9 cellular contexts compared by ENCODE assay signal in the genomic region with DNA sequence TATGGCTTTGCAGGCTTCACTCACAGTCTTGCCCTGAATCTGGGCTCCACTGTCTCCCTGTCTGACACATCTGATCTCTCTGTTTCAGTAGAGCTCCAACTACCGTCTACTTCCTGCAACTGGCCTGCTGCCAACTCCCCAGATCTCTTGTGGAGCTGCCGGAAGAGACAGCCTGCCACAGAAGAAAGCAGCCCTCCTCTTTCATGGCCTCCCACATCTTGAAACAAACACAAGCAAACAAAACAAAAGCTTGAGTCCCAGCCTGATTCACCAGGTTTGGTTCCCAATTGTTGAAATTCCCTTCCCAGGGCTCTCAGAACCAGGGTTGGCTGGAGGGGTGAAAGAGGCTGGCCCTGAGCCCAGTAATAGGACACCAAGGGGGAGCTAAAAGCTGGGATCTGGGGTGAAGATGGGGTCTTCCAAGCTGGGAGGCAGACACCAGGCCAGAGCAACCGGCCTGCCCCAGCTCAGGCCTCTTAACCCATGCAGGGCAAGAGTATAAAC. TPM values are rescaled to one million over a fixed set of nuclear protein-coding genes. Genes with fewer than 3 reads are reported as not detected.
A peak's percentile ranks its signal among the peaks of the same experiment; 100 is the strongest.
DNase-seq lines count a peak whose midpoint lies in the region; ATAC-seq, FAIRE-seq and TF ChIP-seq lines count a peak whose summit lies in the region.
"Had no signal": no experiment of that assay in that cellular context is flagged by ENCODE, and none has a peak within 500 bp of the region (broad histone marks: within the 10 kb centered on the region; RNA-seq: fewer than 3 reads in every experiment).

No MANE protein-coding gene starts in this region.

- H2AK5ac ChIP-seq in H1 (ENCODE audit: low read depth, low read length): no peak overlapping the region

- H2AFZ ChIP-seq in H1 (ENCODE audit: low read length): peak overlapping the region; percentile 76

- CTCF ChIA-PET in HEK293T (lab: Yijun Ruan, JAX): interaction anchor here (0.8 kb wide), 1 partner anchor 30 kb away, joined by 3 read pairs; no protein-coding TSS in a partner anchor
- CTCF ChIA-PET in H1 (lab: Charles Lee; ENCODE audit: partially characterized antibody): interaction anchor here (0.7 to 3.0 kb wide), 12 partner anchors 9 to 193 kb away, joined by 3 to 24 read pairs (median 4); no protein-coding TSS in a partner anchor

- H4K8ac ChIP-seq in H1 (ENCODE audit: extremely low read depth, insufficient read depth, low read length): peak overlapping the region; percentile 31; the same call in 1 of the 2 replicates

- H3K56ac ChIP-seq in H1 (replicated peaks; ENCODE audit: insufficient read length, low read depth, low read length): no peak overlapping the region

- TF ChIP-seq RAD21 in H1 (IDR thresholded peaks at IDR 0.05 in 1 of 2, conservative IDR thresholded peaks at IDR 0.05 in 1 of 2; ENCODE audit: low read depth in 2 of 2, low read length in 2 of 2): peak in 1 of 2 experiments; percentile 16; a peak in 1 of 4 replicates

- no peak overlapping the region for H3K27ac ChIP-seq in H1 (ENCODE audit: low read depth, low read length)
- H3K27ac ChIP-seq in mucosa of rectum (ENCODE audit: low read depth in 2 of 2, low read length in 2 of 2): peak overlapping the region; percentile 7 to 25

- H3K18ac ChIP-seq in H1 (ENCODE audit: extremely low read depth, low read length): 0 out of 2 replicates have a peak overlapping the region, but pooled peaks have one; percentile 10

- no peaks in the 10 kb centered on the region; the same call in 1 of the 2 replicates for H3K23me2 ChIP-seq in H1 (ENCODE audit: low read depth, low read length)

- no peak overlapping the region for H3K23ac ChIP-seq in H1 (ENCODE audit: insufficient read length)

- DNase-seq in HEK293T (ENCODE audit: extremely low spot score): peak; percentile 53
- peak; percentile 38 for DNase-seq in NCI-H748 treated with DMSO at 0.1 percent for 48 hours (lab: John Stamatoyannopoulos, UW)
- DNase-seq in activated CD8-positive, alpha-beta memory T cell treated with anti-CD3 and anti-CD28 coated beads for 48 hours (ENCODE audit: low read depth in 2 of 3, low spot score in 2 of 3): peak in 2 of 3 experiments; percentile 22 to 44
- DNase-seq in H1 (ENCODE audit: low read depth in 1 of 2, low spot score in 2 of 2): no peak
- DNase-seq in stimulated activated CD8-positive, alpha-beta memory T cell treated with anti-CD3 and anti-CD28 coated beads, Interleukin-2, amount 100 ng/mL, for 1 hour (ENCODE audit: low read depth in 2 of 2): peak; percentile 39 to 59

- ATAC-seq in GM18505 (IDR thresholded peaks at IDR 0.05; ENCODE audit: unreplicated experiment): no peak
- ATAC-seq in GM19455 (IDR thresholded peaks at IDR 0.05; ENCODE audit: unreplicated experiment): no peak

- H3K36me3 ChIP-seq in H1 (ENCODE audit: control insufficient read depth in 2 of 4, insufficient read depth in 4 of 4, low read length in 3 of 4): no peaks in the 10 kb centered on the region
- no peaks in the 10 kb centered on the region for H3K36me3 ChIP-seq in mucosa of rectum (ENCODE audit: control insufficient read depth in 2 of 2, insufficient read depth in 2 of 2, low read length in 2 of 2)

- H2BK20ac ChIP-seq in H1 (ENCODE audit: low read length): no peak overlapping the region

- H2BK12ac ChIP-seq in H1 (ENCODE audit: low read depth, low read length): 0 out of 2 replicates have a peak overlapping the region, but pooled peaks have one; percentile 6

- H3K79me1 ChIP-seq in H1 (ENCODE audit: low read depth, low read length): no peaks in the 10 kb centered on the region; the same call in 1 of the 2 replicates

- H3K27me3 ChIP-seq in H1 (replicated peaks in 1 of 4; ENCODE audit: control insufficient read depth in 3 of 4, extremely low read depth in 1 of 4, insufficient read depth in 3 of 4, low read length in 3 of 4) (no peaks in the 10 kb centered on the region; a peak in 1 of 7 replicates), mucosa of rectum (ENCODE audit: control insufficient read depth in 2 of 2, insufficient read depth in 2 of 2, low read length in 2 of 2) (no peaks in the 10 kb centered on the region)

- 71% methylated on average over 3 of the region's 3 CpGs; no CpG with 5 or more reads in 1 of the 2 experiments for WGBS in H1 (ENCODE audit: extremely low coverage in 1 of 2, insufficient coverage in 1 of 2, insufficient read length in 1 of 2, insufficient replicate concordance in 2 of 2, low coverage in 1 of 2, low lambda C conversion rate in 2 of 2, missing lambda C conversion rate in 1 of 2), 2 experiments

- no peaks in the 10 kb centered on the region for H3K9me3 ChIP-seq in H1 (ENCODE audit: insufficient read depth in 2 of 2, low read depth in 1 of 2, low read length in 1 of 2)
- H3K9me3 ChIP-seq in mucosa of rectum (ENCODE audit: control insufficient read depth in 2 of 2, low read length in 2 of 2): no peaks in the 10 kb centered on the region

- peak overlapping the region; percentile 29 for H4K91ac ChIP-seq in H1 (replicated peaks; ENCODE audit: insufficient read length, low read length)

- peaks cover 0 to 16% (median 11%) of the 10 kb centered on the region in 4 experiments; a peak in 5 of 7 replicates for H3K4me1 ChIP-seq in H1 (replicated peaks in 1 of 4; ENCODE audit: control insufficient read depth in 3 of 4, insufficient read depth in 4 of 4, low read length in 3 of 4)
- peaks cover 9 to 10% of the 10 kb centered on the region in 2 donors for H3K4me1 ChIP-seq in mucosa of rectum (ENCODE audit: control insufficient read depth in 2 of 2, insufficient read depth in 2 of 2, low read length in 2 of 2)

- FAIRE-seq in H1 (lab: Jason Lieb, UNC): no peak
- FAIRE-seq: frontal cortex had no signal

- no peak overlapping the region for H4K5ac ChIP-seq in H1 (ENCODE audit: insufficient read length, low read depth, low read length)

- H2BK120ac ChIP-seq in H1 (replicated peaks; ENCODE audit: low read depth, low read length): peak overlapping the region; percentile 8

- H4K20me1 ChIP-seq in H1 (replicated peaks in 1 of 2; ENCODE audit: control insufficient read depth in 1 of 2, insufficient read depth in 2 of 2, low read length in 2 of 2): no peaks in the 10 kb centered on the region

- POLR2A ChIA-PET in HEK293T (lab: Yijun Ruan, JAX): interaction anchor here (0.9 kb wide), 1 partner anchor 8 kb away, joined by 3 read pairs; no protein-coding TSS in a partner anchor
- POLR2A ChIA-PET in H1 (lab: Charles Lee; ENCODE audit: partially characterized antibody): interaction anchor here (1.1 kb wide), 1 partner anchor 10 kb away, joined by 5 read pairs; no protein-coding TSS in a partner anchor

- no peak for TF ChIP-seq EP300 in H1 (IDR thresholded peaks at IDR 0.05; ENCODE audit: borderline replicate concordance in 1 of 2, low read depth in 2 of 2, low read length in 2 of 2)

- H3K9ac ChIP-seq in H1 (replicated peaks in 1 of 4; ENCODE audit: extremely low read depth in 1 of 4, low read depth in 3 of 4, low read length in 3 of 4): peak overlapping the region in 1 of 4 experiments; percentile 21; a peak in 1 of 7 replicates
- H3K9ac ChIP-seq in mucosa of rectum (ENCODE audit: low read depth in 1 of 2, low read length in 2 of 2): no peak overlapping the region

- H3K4me3 ChIP-seq in H1 (ENCODE audit: extremely low read depth in 1 of 4, insufficient read depth in 2 of 4, low read depth in 3 of 4, low read length in 4 of 4) (no peak overlapping the region; a peak in 2 of 8 replicates), mucosa of rectum (ENCODE audit: low read length in 2 of 2) (no peak overlapping the region)

- H2BK15ac ChIP-seq in H1 (ENCODE audit: low read length): no peak overlapping the region

- TF ChIP-seq POLR2A in H1 (IDR thresholded peaks at IDR 0.05; ENCODE audit: control extremely low read depth in 1 of 2, low read depth in 2 of 2, low read length in 2 of 2) (no peak), GM18505 (IDR thresholded peaks at IDR 0.05; ENCODE audit: borderline replicate concordance, extremely low read depth, insufficient read depth, insufficient read length) (no peak)

- H3K4me2 ChIP-seq in H1 (ENCODE audit: insufficient read depth in 1 of 2, low read depth in 2 of 2, low read length in 2 of 2): peak overlapping the region in 1 of 2 experiments; percentile 23; a peak in 1 of 4 replicates

- peak overlapping the region; percentile 16 for H3K14ac ChIP-seq in H1 (ENCODE audit: insufficient read length)

- no peak overlapping the region for H3K4ac ChIP-seq in H1 (replicated peaks; ENCODE audit: insufficient read length, low read depth, low read length)

- no peaks in the 10 kb centered on the region for H3K79me2 ChIP-seq in H1 (ENCODE audit: control insufficient read depth in 1 of 2, insufficient read depth in 2 of 2, low read length in 2 of 2)

- H2BK5ac ChIP-seq in H1 (ENCODE audit: low read depth, low read length): no peak overlapping the region

- TF ChIP-seq CTCF in H1 (IDR thresholded peaks at IDR 0.05; ENCODE audit: control extremely low read depth in 1 of 3, insufficient read depth in 1 of 3, low read depth in 1 of 3, low read length in 3 of 3): no peak; a peak in 1 of 4 replicates

TF ChIP-seq in HEK293T, 16 proteins besides CTCF, POLR2A, EP300 and RAD21:
- TF ChIP-seq ZNF384 (IDR thresholded peaks at IDR 0.05): no peak
- no peak for TF ChIP-seq TARDBP (IDR thresholded peaks at IDR 0.05)
- no peak for TF ChIP-seq SUZ12 (IDR thresholded peaks at IDR 0.05)
- TF ChIP-seq FOXM1 (IDR thresholded peaks at IDR 0.05; ENCODE audit: borderline replicate concordance): no peak
- TF ChIP-seq L3MBTL2 (conservative IDR thresholded peaks at IDR 0.05): no peak

TF ChIP-seq in H1, 55 proteins besides CTCF, POLR2A, EP300 and RAD21 (continues in another document):
- no peak for TF ChIP-seq BCL11A (IDR thresholded peaks at IDR 0.05; ENCODE audit: low read depth in 2 of 2, low read length in 2 of 2)
- TF ChIP-seq RXRA (IDR thresholded peaks at IDR 0.05; ENCODE audit: insufficient read depth, low read depth, low read length): no peak
- no peak for TF ChIP-seq KDM5A (IDR thresholded peaks at IDR 0.05; ENCODE audit: low read length)
- no peak for TF ChIP-seq SP2 (IDR thresholded peaks at IDR 0.05; ENCODE audit: low read length)
- no peak for TF ChIP-seq POLR2AphosphoS5 (IDR thresholded peaks at IDR 0.05; ENCODE audit: low read depth, low read length)
- TF ChIP-seq TAF1 (IDR thresholded peaks at IDR 0.05; ENCODE audit: low read depth, low read length): peak; percentile 40; the same call in 1 of the 2 replicates
- no peak for TF ChIP-seq ZNF274 (IDR thresholded peaks at IDR 0.05; ENCODE audit: borderline replicate concordance, extremely low read depth, low read length)

RNA-seq across cellular contexts. Expression of gene CA12, which starts 55.3 kb away (rescaled TPM):
- 4.9 and 5.8 TPM in 2 replicates for total RNA-seq in H1 (2021; fragmentation: NEBNext Ultra II Directional; extraction: Animal tissue kit (Norgen Biotek cat#: 25700))
- polyA plus RNA-seq in H1 (2011; rRNA removed): 4.7 and 4.9 TPM in 2 replicates
- 4.5 TPM for polyA plus RNA-seq in H1 (2011; cell fraction: cytosol; rRNA removed)
- polyA plus RNA-seq in H1 (2011; cell fraction: nucleus; rRNA removed): 12.7 TPM
- 3.7 to 4.7 TPM (median 4.6 TPM) in 4 replicates for polyA plus RNA-seq in H1 (2012, experiment 1 of 2)
- 1.3 TPM for polyA plus RNA-seq in H1 (2012, experiment 2 of 2)
- polyA plus RNA-seq in H1 (2013, experiment 1 of 2): 3.8 TPM
- 4.6 TPM for polyA plus RNA-seq in H1 (2013, experiment 2 of 2)
- 4.5 and 5.8 TPM in 2 replicates for polyA minus RNA-seq in H1 (2011; rRNA and poly(A)+ RNA removed)
- polyA minus RNA-seq in H1 (2011; cell fraction: cytosol; rRNA and poly(A)+ RNA removed): 0.95 TPM
- 5.2 TPM for polyA minus RNA-seq in H1 (2011; cell fraction: nucleus; rRNA and poly(A)+ RNA removed)

Comparison
In these comparisons a context has a peak if more than half of its experiments do, and no peak if none do; other contexts are left out.
1. DNase-seq: peak in HEK293T (single experiment), NCI-H748 treated with DMSO at 0.1 percent for 48 hours (single experiment), activated CD8-positive, alpha-beta memory T cell treated with anti-CD3 and anti-CD28 coated beads for 48 hours (2 of 3) and stimulated activated CD8-positive, alpha-beta memory T cell treated with anti-CD3 and anti-CD28 coated beads, Interleukin-2, amount 100 ng/mL, for 1 hour (2 of 2); none in H1 (0 of 2).